Comparison of ENCODE assay signal across 8 cellular contexts in genomic region chr12:89525824-89526770, GRCh38. TPM values are rescaled to one million over a fixed set of nuclear protein-coding genes. Genes with fewer than 3 reads are reported as not detected.
DNase-seq lines count a peak whose midpoint lies in the region; ATAC-seq and TF ChIP-seq lines count a peak whose summit lies in the region.

Gene POC1B (minus strand): TSS chr12:89526047. CDS start chr12:89525895, 152 bp downstream.

- in situ Hi-C loops in GM13976 (cut with MboI; ENCODE audit: low sequenced_read_pairs, unreplicated experiment), result loop anchor here (5.0 to 25.0 kb wide), 4 partner anchors 54 to 1386 kb away; no protein-coding TSS in a partner anchor

- H3K27me3 Mint-ChIP-seq in activated naive CD8-positive, alpha-beta T cell treated with anti-CD3 and anti-CD28 coated beads, Interleukin-2, amount 50 U/mL, for 24 hours, result no peaks in the 10 kb centered on the region

- 1% methylated on average over 34 to 39 of the region's 39 CpGs for WGBS in ovary, 3 donors
- WGBS in thyroid gland, 2 donors, result 1 to 2% methylated on average over 25 to 28 of the region's 39 CpGs

- H3K4me1 ChIP-seq in cardiac muscle cell (ENCODE audit: low read depth) (peaks cover 9% of the 10 kb centered on the region), ovary (ENCODE audit: insufficient read depth) (peaks cover 10% of the 10 kb centered on the region), thyroid gland (peaks cover 16 to 33% of the 10 kb centered on the region in 2 donors)

- DNase-seq in GM13976 (ENCODE audit: low spot score) (peak; percentile 86), NCI-H1417 treated with DMSO at 0.1 percent for 48 hours (lab: John Stamatoyannopoulos, UW) (peak; percentile 70), SW480 (ENCODE audit: low spot score) (peak; percentile 92), cardiac muscle cell (ENCODE audit: low read depth in 1 of 2, low spot score in 1 of 2) (peak; percentile 85 to 87), ovary (peak; percentile 65 to 84 (median 80)), thyroid gland (peak; percentile 74 to 80)
- DNase-seq in activated naive CD8-positive, alpha-beta T cell treated with anti-CD3 and anti-CD28 coated beads, Interleukin-2, amount 50 U/mL, for 24 hours, result peak; percentile 78

- TF ChIP-seq EP300 in ovary (IDR thresholded peaks at IDR 0.05), result no peak

- peak within 1 kb of the TSS; percentile 95 for H3K27ac Mint-ChIP-seq in activated naive CD8-positive, alpha-beta T cell treated with anti-CD3 and anti-CD28 coated beads, Interleukin-2, amount 50 U/mL, for 24 hours

- peak; percentile 0 for TF ChIP-seq CTCF in GM13976 (IDR thresholded peaks at IDR 0.05; ENCODE audit: borderline replicate concordance, control extremely low read depth, extremely low read depth, insufficient read depth, missing control alignments)
- no peak for TF ChIP-seq CTCF in cardiac muscle cell (IDR thresholded peaks at IDR 0.05; ENCODE audit: low read depth, low read length)
- peak in 1 of 3 donors; percentile 20 for TF ChIP-seq CTCF in ovary (IDR thresholded peaks at IDR 0.05)
- peak in 1 of 6 experiments; percentile 36 for TF ChIP-seq CTCF in thyroid gland (IDR thresholded peaks at IDR 0.05)

- H3K36me3 ChIP-seq in cardiac muscle cell (no peaks in the 10 kb centered on the region), ovary (no peaks in the 10 kb centered on the region), thyroid gland (no peaks in the 10 kb centered on the region)

- H3K4me3 ChIP-seq in cardiac muscle cell (peak within 1 kb of the TSS; percentile 58), ovary (peak within 1 kb of the TSS; percentile 53), thyroid gland (replicated peaks in 1 of 3) (peak within 1 kb of the TSS; percentile 73 to 89 (median 79))

- H3K27me3 ChIP-seq in cardiac muscle cell, result no peaks in the 10 kb centered on the region
- no peaks in the 10 kb centered on the region for H3K27me3 ChIP-seq in ovary
- H3K27me3 ChIP-seq in thyroid gland, result no peaks in the 10 kb centered on the region

- H3K4me1 Mint-ChIP-seq in activated naive CD8-positive, alpha-beta T cell treated with anti-CD3 and anti-CD28 coated beads, Interleukin-2, amount 50 U/mL, for 24 hours, result peaks cover 55% of the 10 kb centered on the region

- peaks cover 26% of the 10 kb centered on the region for H3K36me3 Mint-ChIP-seq in activated naive CD8-positive, alpha-beta T cell treated with anti-CD3 and anti-CD28 coated beads, Interleukin-2, amount 50 U/mL, for 24 hours (ENCODE audit: low read depth)

- H3K9me3 ChIP-seq in cardiac muscle cell (ENCODE audit: low read depth) (no peaks in the 10 kb centered on the region), ovary (no peaks in the 10 kb centered on the region), thyroid gland (no peaks in the 10 kb centered on the region)

- H3K9me3 Mint-ChIP-seq in activated naive CD8-positive, alpha-beta T cell treated with anti-CD3 and anti-CD28 coated beads, Interleukin-2, amount 50 U/mL, for 24 hours, result no peaks in the 10 kb centered on the region

- peak; percentile 73 for ATAC-seq in HG02840 (IDR thresholded peaks at IDR 0.05; ENCODE audit: low FRiP score, unreplicated experiment)
- ATAC-seq in activated naive CD8-positive, alpha-beta T cell treated with anti-CD3 and anti-CD28 coated beads, Interleukin-2, amount 50 U/mL, for 24 hours, result peak; percentile 80

- intact Hi-C loops in ovary (cut with DNase I), result loop anchor here in 3 of 4 donors (5.0 to 10.0 kb wide), 3 partner anchors 51 to 511 kb away; no protein-coding TSS in a partner anchor
- intact Hi-C loops in thyroid gland (cut with DNase I), result loop anchor here (5.0 kb wide), 1 partner anchor 509 kb away; no protein-coding TSS in a partner anchor

- H3K27ac ChIP-seq in cardiac muscle cell, result peak within 1 kb of the TSS; percentile 53
- peak within 1 kb of the TSS; percentile 83 to 84 for H3K27ac ChIP-seq in ovary
- peak within 1 kb of the TSS; percentile 88 to 91 (median 89) for H3K27ac ChIP-seq in thyroid gland

- H3K4me3 Mint-ChIP-seq in activated naive CD8-positive, alpha-beta T cell treated with anti-CD3 and anti-CD28 coated beads, Interleukin-2, amount 50 U/mL, for 24 hours, result peak within 1 kb of the TSS; percentile 93

- peak; percentile 39 for TF ChIP-seq POLR2A in ovary (IDR thresholded peaks at IDR 0.05)
- TF ChIP-seq POLR2A in thyroid gland (IDR thresholded peaks at IDR 0.05), result peak in 1 of 2 donors; percentile 50

RNA-seq across cellular contexts. Expression of gene POC1B, which starts in this region (rescaled TPM):
- total RNA-seq in cardiac muscle cell, result 11.0 and 12.8 TPM in 2 replicates
- 16.1 and 26.5 TPM in 2 replicates for polyA plus RNA-seq in cardiac muscle cell
- 10 to 100 TPM; 11.4 to 29.2 (median 21.2) TPM for total RNA-seq in ovary
- 10 to 100 TPM in 1 of 2 donors, 1 to 10 TPM in 1; 8.5 to 10.5 TPM for polyA plus RNA-seq in ovary
- 10 to 100 TPM; 21.2 to 38.3 (median 27.2) TPM for total RNA-seq in thyroid gland

Comparison
In these comparisons a context has a peak if more than half of its experiments do, and no peak if none do; other contexts are left out.
1. Peak in every context shown above with its lines: DNase-seq, ATAC-seq, H3K4me3 ChIP-seq and H3K27ac ChIP-seq.